ENCODE assay signal across 1 cellular context in genomic region chr11:66559141-66559861, GRCh38.
TF ChIP-seq lines count a peak whose summit lies in the region.

No MANE protein-coding gene starts in this region.

TF ChIP-seq in K562, 482 proteins besides CTCF, POLR2A, EP300 and RAD21 (continued from another document and continues in another):
- TF ChIP-seq ZNF395 (CRISPR knock-in tag; IDR thresholded peaks at IDR 0.05) (no peak), PCBP1 (IDR thresholded peaks at IDR 0.05; ENCODE audit: low read depth, low read length, poor library complexity, severe bottlenecking) (peak; percentile 30), MTF1 (CRISPR knock-in tag; IDR thresholded peaks at IDR 0.05; ENCODE audit: borderline replicate concordance) (no peak), ZNF3 (CRISPR knock-in tag; IDR thresholded peaks at IDR 0.05) (no peak), ZBTB12 (CRISPR knock-in tag; IDR thresholded peaks at IDR 0.05) (no peak), ELK1 (CRISPR knock-in tag; IDR thresholded peaks at IDR 0.05) (no peak), CEBPZ (IDR thresholded peaks at IDR 0.05; ENCODE audit: borderline replicate concordance, low read depth, low read length) (no peak), POLR2G (IDR thresholded peaks at IDR 0.05; ENCODE audit: low read depth, low read length) (peak; percentile 59), ESRRB (CRISPR knock-in tag; IDR thresholded peaks at IDR 0.05; ENCODE audit: borderline replicate concordance) (no peak), CBFA2T2 (conservative IDR thresholded peaks at IDR 0.05) (no peak), PML (IDR thresholded peaks at IDR 0.05; ENCODE audit: low read length) (no peak), DEAF1 (CRISPR knock-in tag; IDR thresholded peaks at IDR 0.05) (no peak), NR2C2 (CRISPR knock-in tag; IDR thresholded peaks at IDR 0.05) (no peak), NR2C2 (tag; IDR thresholded peaks at IDR 0.05) (no peak), SMARCA4 (IDR thresholded peaks at IDR 0.05) (no peak), DIDO1 (tag; IDR thresholded peaks at IDR 0.05; ENCODE audit: low read depth) (no peak), GTF3C2 (IDR thresholded peaks at IDR 0.05; ENCODE audit: borderline replicate concordance, extremely low read depth, insufficient read length) (no peak), ZFP1 (CRISPR knock-in tag; IDR thresholded peaks at IDR 0.05) (no peak), GTF2B (IDR thresholded peaks at IDR 0.05; ENCODE audit: extremely low read depth, insufficient read length) (no peak), TEAD2 (tag; IDR thresholded peaks at IDR 0.05) (no peak), RBM25 (IDR thresholded peaks at IDR 0.05; ENCODE audit: low read depth, low read length, severe bottlenecking) (no peak), ZNF12 (CRISPR knock-in tag; IDR thresholded peaks at IDR 0.05) (no peak), LARP7 (IDR thresholded peaks at IDR 0.05) (no peak), ZBTB5 (IDR thresholded peaks at IDR 0.05) (no peak), ATF1 (CRISPR knock-in tag; IDR thresholded peaks at IDR 0.05) (no peak), ATF1 (tag; IDR thresholded peaks at IDR 0.05) (no peak), GTF2E2 (tag; IDR thresholded peaks at IDR 0.05) (no peak), ARNT (IDR thresholded peaks at IDR 0.05) (no peak), PCBP2 (IDR thresholded peaks at IDR 0.05; ENCODE audit: low read depth, low read length, poor library complexity, severe bottlenecking) (no peak), STAT6 (CRISPR knock-in tag; IDR thresholded peaks at IDR 0.05) (no peak), SRSF3 (IDR thresholded peaks at IDR 0.05; ENCODE audit: insufficient read depth, low read length) (no peak), JUND (IDR thresholded peaks at IDR 0.05; ENCODE audit: borderline replicate concordance, low read depth, low read length) (no peak), JUND (tag; IDR thresholded peaks at IDR 0.05; ENCODE audit: borderline replicate concordance, low read depth, low read length) (no peak), ZNF695 (CRISPR knock-in tag; IDR thresholded peaks at IDR 0.05) (no peak), MAFK (IDR thresholded peaks at IDR 0.05; ENCODE audit: low read length) (no peak), ZBTB7A (IDR thresholded peaks at IDR 0.05; ENCODE audit: borderline replicate concordance, control insufficient read depth, low read depth, low read length) (no peak), NR2F6 (CRISPR knock-in tag; IDR thresholded peaks at IDR 0.05) (no peak), C11orf30 (IDR thresholded peaks at IDR 0.05; ENCODE audit: low read depth) (no peak), ZNF449 (CRISPR knock-in tag; IDR thresholded peaks at IDR 0.05) (no peak), SUPT5H (IDR thresholded peaks at IDR 0.05) (no peak), RUNX1 (IDR thresholded peaks at IDR 0.05; ENCODE audit: low read depth) (no peak), FIP1L1 (IDR thresholded peaks at IDR 0.05; ENCODE audit: low read depth, low read length, poor library complexity, severe bottlenecking) (peak; percentile 32), ZNF224 (CRISPR knock-in tag; IDR thresholded peaks at IDR 0.05) (0 out of 2 replicates have a peak, but pooled peaks have one; percentile 71), CREB3 (tag; conservative IDR thresholded peaks at IDR 0.05; ENCODE audit: low read depth) (no peak)
